ENCODE assay signal across 10 cellular contexts in genomic region chr6:101392561-101393230, GRCh38. TPM values are rescaled to one million over a fixed set of nuclear protein-coding genes. Genes with fewer than 3 reads are reported as not detected.
DNase-seq lines count a peak whose midpoint lies in the region; ATAC-seq, FAIRE-seq and TF ChIP-seq lines count a peak whose summit lies in the region.
"Had no signal": no experiment of that assay in that cellular context is flagged by ENCODE, and none has a peak within 500 bp of the region (broad histone marks: within the 10 kb centered on the region; RNA-seq: fewer than 3 reads in every experiment).

No MANE protein-coding gene starts in this region.

- DNase-seq in DMS153 treated with DMSO at 0.1 percent for 48 hours (lab: John Stamatoyannopoulos, UW; ENCODE audit: unreplicated experiment) (peak; percentile 29), NCI-H69 (lab: John Stamatoyannopoulos, UW) (peak; percentile 91), esophagus muscularis mucosa (ENCODE audit: extremely low spot score) (no peak), osteoblast (ENCODE audit: insufficient read length, low spot score, missing footprints) (no peak), GM12891 (ENCODE audit: insufficient read length, low spot score) (no peak), prostate gland (ENCODE audit: low spot score) (no peak)
- DNase-seq: activated T-cell treated with anti-CD3 and anti-CD28 coated beads, Interleukin-2, amount 50 U/mL, for 4 hours had no signal

- H3K27ac ChIP-seq in esophagus muscularis mucosa (replicated peaks in 1 of 4) (peak overlapping the region in 1 of 4 donors; percentile 16), osteoblast (ENCODE audit: low read depth, low read length) (no peak overlapping the region), prostate gland (no peak overlapping the region)

- no peak for TF ChIP-seq EP300 in esophagus muscularis mucosa (IDR thresholded peaks at IDR 0.05)

- H3K79me2 ChIP-seq in osteoblast (ENCODE audit: insufficient read depth, low read length), result no peaks in the 10 kb centered on the region

- H3K4me1 ChIP-seq in esophagus muscularis mucosa (peaks cover 0 to 23% (median 20%) of the 10 kb centered on the region in 4 donors), osteoblast (ENCODE audit: insufficient read depth, low read length) (no peaks in the 10 kb centered on the region), prostate gland (replicated peaks) (peaks cover 4% of the 10 kb centered on the region)

- no peak overlapping the region for H2AFZ ChIP-seq in osteoblast (ENCODE audit: low read length)

- H3K27me3 ChIP-seq in esophagus muscularis mucosa, result peaks cover 0 to 72% (median 24%) of the 10 kb centered on the region in 4 donors
- peaks cover 9% of the 10 kb centered on the region for H3K27me3 ChIP-seq in osteoblast (ENCODE audit: insufficient read depth, low read length)
- H3K27me3 ChIP-seq in prostate gland (replicated peaks; ENCODE audit: insufficient read depth), result peaks cover 5% of the 10 kb centered on the region

- no peaks in the 10 kb centered on the region for H4K20me1 ChIP-seq in osteoblast (ENCODE audit: insufficient read depth, low read length)

- no peaks in the 10 kb centered on the region for H3K9me3 ChIP-seq in esophagus muscularis mucosa
- H3K9me3 ChIP-seq in osteoblast (ENCODE audit: low read depth, low read length), result no peaks in the 10 kb centered on the region
- no peaks in the 10 kb centered on the region for H3K9me3 ChIP-seq in prostate gland

- ATAC-seq in GM19455 (IDR thresholded peaks at IDR 0.05; ENCODE audit: unreplicated experiment), result no peak
- ATAC-seq in HG02588 (IDR thresholded peaks at IDR 0.05; ENCODE audit: unreplicated experiment), result no peak

- H3K4me3 ChIP-seq in esophagus muscularis mucosa (peak overlapping the region; percentile 48 to 57 (median 52)), osteoblast (ENCODE audit: insufficient read depth, low read length) (peak overlapping the region; percentile 63), prostate gland (peak overlapping the region in 1 of 2 donors; percentile 44)

- 2% methylated on average over 21 of the region's 27 CpGs for WGBS in esophagus muscularis mucosa
- WGBS in prostate gland, result 5% methylated on average over 19 of the region's 27 CpGs

- no peak for FAIRE-seq in GM12891 (lab: Jason Lieb, UNC)
- FAIRE-seq: G401.6 had no signal

- intact Hi-C loops in esophagus muscularis mucosa (cut with DNase I), result no loop called here
- intact Hi-C loops in prostate gland (cut with DNase I), result no loop called here

- TF ChIP-seq CTCF in esophagus muscularis mucosa (IDR thresholded peaks at IDR 0.05) (no peak), osteoblast (IDR thresholded peaks at IDR 0.05; ENCODE audit: extremely low read depth, low read depth, low read length) (no peak), prostate gland (IDR thresholded peaks at IDR 0.05) (no peak)

- H3K4me2 ChIP-seq in osteoblast (ENCODE audit: insufficient read depth, low read length), result peak overlapping the region; percentile 76

- TF ChIP-seq POLR2A in esophagus muscularis mucosa (IDR thresholded peaks at IDR 0.05; ENCODE audit: low read depth) (no peak), GM12891 (IDR thresholded peaks at IDR 0.05; ENCODE audit: low read depth, low read length) (no peak), prostate gland (IDR thresholded peaks at IDR 0.05) (no peak)

- H3K36me3 ChIP-seq in esophagus muscularis mucosa (no peaks in the 10 kb centered on the region), osteoblast (ENCODE audit: insufficient read depth, low read length) (no peaks in the 10 kb centered on the region), prostate gland (no peaks in the 10 kb centered on the region)

TF ChIP-seq in GM12891, 5 proteins besides CTCF, POLR2A, EP300 and RAD21:
- no peak for TF ChIP-seq POLR2AphosphoS5 (IDR thresholded peaks at IDR 0.05; ENCODE audit: low read depth, low read length)
- no peak for TF ChIP-seq PAX5 (IDR thresholded peaks at IDR 0.05; ENCODE audit: insufficient read depth, low read length, severe bottlenecking)
- TF ChIP-seq POU2F2 (IDR thresholded peaks at IDR 0.05; ENCODE audit: low read depth, low read length), result no peak
- TF ChIP-seq TAF1 (IDR thresholded peaks at IDR 0.05; ENCODE audit: low read depth, low read length), result no peak
- no peak for TF ChIP-seq SPI1 (IDR thresholded peaks at IDR 0.05; ENCODE audit: low read depth, low read length)

RNA-seq across cellular contexts. Expression of gene GRIK2, which starts 0.8 kb away (rescaled TPM):
- total RNA-seq in esophagus muscularis mucosa (1 to 10 TPM in 3 of 4 donors, under 1 TPM in 1; 0.46 to 3.7 (median 1.8) TPM), osteoblast (0.29 and 0.72 TPM in 2 replicates), prostate gland (10 to 100 TPM in 1 of 2 donors, 1 to 10 TPM in 1; 2.6 to 15.7 TPM)
- not detected for polyA plus RNA-seq in GM12891 (2012; ENCODE audit: low read depth, missing spikeins)
- total RNA-seq: activated T-cell treated with anti-CD3 and anti-CD28 coated beads, Interleukin-2, amount 50 U/mL, for 4 hours had no signal

Comparison
In these comparisons a context has a peak if more than half of its experiments do, and no peak if none do; other contexts are left out.
1. DNase-seq: peak in DMS153 treated with DMSO at 0.1 percent for 48 hours (single experiment) and NCI-H69 (single experiment); none in esophagus muscularis mucosa (single experiment), osteoblast (single experiment), GM12891 (single experiment) and prostate gland (single experiment).